ENCODE assay signal across 8 cellular contexts in the genomic region with DNA sequence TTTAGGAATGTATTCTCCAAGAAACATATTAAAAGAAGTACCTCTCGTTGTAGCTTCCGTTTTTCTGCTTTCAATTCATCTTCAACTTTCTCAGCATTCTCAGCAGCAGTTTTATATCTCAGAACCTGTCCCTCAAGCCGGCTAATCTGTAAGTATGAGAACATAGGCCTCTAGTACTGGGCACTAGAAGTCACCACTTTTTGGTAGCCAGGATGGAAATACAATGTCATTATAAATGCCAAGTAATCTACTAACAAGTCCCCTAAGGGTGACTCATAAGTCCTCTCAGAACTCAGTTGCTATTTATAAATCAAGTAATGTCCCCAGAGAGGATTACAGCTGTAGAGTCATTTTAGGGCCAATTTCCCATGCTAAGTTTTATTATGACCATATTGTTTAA.
DNase-seq lines count a peak whose midpoint lies in the region; ATAC-seq, FAIRE-seq and TF ChIP-seq lines count a peak whose summit lies in the region.

No MANE protein-coding gene starts in this region.

- intact Hi-C loops in activated T-helper 2 cell treated with anti-CD3 and anti-CD28 coated beads, Interferon-gamma antibody, Interleukin-2, Interleukin-4, amounts not matched to agents 10 μg/mL and 5 μg/mL and 100 μg/mL, durations not matched to agents 14 hours and 24 hours and 36 hours (cut with micrococcal nuclease), result loop anchor here (1.0 kb wide), 1 partner anchor 19 kb away; no protein-coding TSS in a partner anchor
- intact Hi-C loops in kidney (cut with DNase I), result no loop called here

- H3K4me2 ChIP-seq in A549, result no peak overlapping the region

- H3K36me3 ChIP-seq in muscle layer of duodenum (ENCODE audit: control insufficient read depth in 1 of 2, insufficient read depth in 2 of 2, low read length in 2 of 2) (peaks cover 47 to 64% of the 10 kb centered on the region in 2 donors), kidney (ENCODE audit: control insufficient read depth in 1 of 2, insufficient read depth in 2 of 2, low read length in 2 of 2) (peaks cover 37 to 55% of the 10 kb centered on the region in 2 donors)

- H3K4me3 Mint-ChIP-seq in activated T-helper 2 cell treated with anti-CD3 and anti-CD28 coated beads, Interferon-gamma antibody, Interleukin-2, Interleukin-4, amounts not matched to agents 10 μg/mL and 5 μg/mL and 100 μg/mL, durations not matched to agents 14 hours and 24 hours and 36 hours (ENCODE audit: low read depth), result no peak overlapping the region

- no peak for TF ChIP-seq POLR2A in A549 (IDR thresholded peaks at IDR 0.05; ENCODE audit: low read length)

- peak; percentile 7 to 21 for DNase-seq in A549 (ENCODE audit: low read depth in 1 of 2, low spot score in 1 of 2)
- no peak for DNase-seq in activated T-helper 2 cell treated with anti-CD3 and anti-CD28 coated beads, Interferon-gamma antibody, Interleukin-2, Interleukin-4, amounts not matched to agents 10 μg/mL and 5 μg/mL and 100 μg/mL, durations not matched to agents 14 hours and 24 hours and 36 hours (ENCODE audit: low spot score)
- no peak for DNase-seq in kidney
- no peak for DNase-seq in NCI-H748 treated with DMSO at 0.1 percent for 48 hours (lab: John Stamatoyannopoulos, UW)

- H3K27ac ChIP-seq in A549 (no peak overlapping the region), muscle layer of duodenum (ENCODE audit: low read length) (peak overlapping the region; percentile 25), kidney (ENCODE audit: low read depth in 2 of 2, low read length in 2 of 2) (no peak overlapping the region)

- CTCF ChIA-PET in A549 (lab: Yijun Ruan, JAX), result interaction anchor here (0.8 kb wide), 1 partner anchor 14 kb away, joined by 3 read pairs; no protein-coding TSS in a partner anchor

- no peak overlapping the region for H3K9ac ChIP-seq in kidney (ENCODE audit: low read length in 2 of 2)

- H3K4me1 ChIP-seq in A549 (peaks cover 16% of the 10 kb centered on the region), muscle layer of duodenum (ENCODE audit: control insufficient read depth in 1 of 2, insufficient read depth in 2 of 2, low read length in 2 of 2) (peaks cover 9 to 11% of the 10 kb centered on the region in 2 donors), kidney (ENCODE audit: control insufficient read depth in 1 of 2, insufficient read depth in 1 of 2, low read depth in 1 of 2, low read length in 2 of 2) (peaks cover 0 to 2% of the 10 kb centered on the region in 2 donors)

- no peak for TF ChIP-seq RAD21 in A549 (conservative IDR thresholded peaks at IDR 0.05 in 1 of 2, IDR thresholded peaks at IDR 0.05 in 1 of 2)

- no peak for TF ChIP-seq EP300 in A549 (IDR thresholded peaks at IDR 0.05)

- peaks cover 10% of the 10 kb centered on the region for H3K4me1 Mint-ChIP-seq in activated T-helper 2 cell treated with anti-CD3 and anti-CD28 coated beads, Interferon-gamma antibody, Interleukin-2, Interleukin-4, amounts not matched to agents 10 μg/mL and 5 μg/mL and 100 μg/mL, durations not matched to agents 14 hours and 24 hours and 36 hours (ENCODE audit: low read depth)

- TF ChIP-seq CTCF in A549 (IDR thresholded peaks at IDR 0.05) (no peak), kidney (IDR thresholded peaks at IDR 0.05; ENCODE audit: borderline replicate concordance, extremely low read depth, insufficient read depth) (no peak)

- no peak for ATAC-seq in A549
- peak; percentile 78 for ATAC-seq in GM18909 (IDR thresholded peaks at IDR 0.05; ENCODE audit: poor library complexity, unreplicated experiment)
- ATAC-seq in HG03159 (IDR thresholded peaks at IDR 0.05; ENCODE audit: unreplicated experiment), result peak; percentile 83
- ATAC-seq in HG03039 (IDR thresholded peaks at IDR 0.05; ENCODE audit: unreplicated experiment), result no peak

- no peak for FAIRE-seq in A549 (lab: Jason Lieb, UNC)
- FAIRE-seq in kidney (lab: Jason Lieb, UNC), result no peak

- POLR2A ChIA-PET in A549 (lab: Yijun Ruan, JAX), result no interaction called here

- H3K4me3 ChIP-seq in A549, result no peak overlapping the region
- H3K4me3 ChIP-seq in muscle layer of duodenum (ENCODE audit: low read depth in 1 of 2, low read length in 2 of 2), result no peak overlapping the region
- no peak overlapping the region for H3K4me3 ChIP-seq in kidney (ENCODE audit: low read length in 2 of 2)

- H3K27ac Mint-ChIP-seq in activated T-helper 2 cell treated with anti-CD3 and anti-CD28 coated beads, Interferon-gamma antibody, Interleukin-2, Interleukin-4, amounts not matched to agents 10 μg/mL and 5 μg/mL and 100 μg/mL, durations not matched to agents 14 hours and 24 hours and 36 hours, result peak overlapping the region; percentile 81

- 92% methylated on average over 3 of the region's 3 CpGs for WGBS in A549 (ENCODE audit: missing lambda C conversion rate)

- H3K9me3 Mint-ChIP-seq in activated T-helper 2 cell treated with anti-CD3 and anti-CD28 coated beads, Interferon-gamma antibody, Interleukin-2, Interleukin-4, amounts not matched to agents 10 μg/mL and 5 μg/mL and 100 μg/mL, durations not matched to agents 14 hours and 24 hours and 36 hours, result no peaks in the 10 kb centered on the region

- no peaks in the 10 kb centered on the region for H3K27me3 ChIP-seq in muscle layer of duodenum (ENCODE audit: low read depth, low read length)

- H3K9me3 ChIP-seq in A549, result no peaks in the 10 kb centered on the region
- H3K9me3 ChIP-seq in muscle layer of duodenum (ENCODE audit: control insufficient read depth in 1 of 2, low read length in 2 of 2), result no peaks in the 10 kb centered on the region
- H3K9me3 ChIP-seq in kidney (ENCODE audit: control insufficient read depth in 1 of 2, low read length in 2 of 2), result no peaks in the 10 kb centered on the region

- no peaks in the 10 kb centered on the region for H3K27me3 Mint-ChIP-seq in activated T-helper 2 cell treated with anti-CD3 and anti-CD28 coated beads, Interferon-gamma antibody, Interleukin-2, Interleukin-4, amounts not matched to agents 10 μg/mL and 5 μg/mL and 100 μg/mL, durations not matched to agents 14 hours and 24 hours and 36 hours (ENCODE audit: low read depth)

- peaks cover 66% of the 10 kb centered on the region for H3K36me3 Mint-ChIP-seq in activated T-helper 2 cell treated with anti-CD3 and anti-CD28 coated beads, Interferon-gamma antibody, Interleukin-2, Interleukin-4, amounts not matched to agents 10 μg/mL and 5 μg/mL and 100 μg/mL, durations not matched to agents 14 hours and 24 hours and 36 hours (ENCODE audit: low read depth)

TF ChIP-seq in A549, 52 proteins besides CTCF, POLR2A, EP300 and RAD21:
- TF ChIP-seq TP53 (CRISPR knock-in tag; IDR thresholded peaks at IDR 0.05) (no peak), MYC (IDR thresholded peaks at IDR 0.05; ENCODE audit: borderline replicate concordance, low read length) (no peak), TFCP2L1 (CRISPR knock-in tag; IDR thresholded peaks at IDR 0.05) (0 out of 2 replicates have a peak, but pooled peaks have one; percentile 27), RARB (CRISPR knock-in tag; IDR thresholded peaks at IDR 0.05) (no peak), FOSL2 (IDR thresholded peaks at IDR 0.05) (no peak), FOSL2 (CRISPR knock-in tag; IDR thresholded peaks at IDR 0.05) (peak; percentile 66)
- TF ChIP-seq, protein P1, sequence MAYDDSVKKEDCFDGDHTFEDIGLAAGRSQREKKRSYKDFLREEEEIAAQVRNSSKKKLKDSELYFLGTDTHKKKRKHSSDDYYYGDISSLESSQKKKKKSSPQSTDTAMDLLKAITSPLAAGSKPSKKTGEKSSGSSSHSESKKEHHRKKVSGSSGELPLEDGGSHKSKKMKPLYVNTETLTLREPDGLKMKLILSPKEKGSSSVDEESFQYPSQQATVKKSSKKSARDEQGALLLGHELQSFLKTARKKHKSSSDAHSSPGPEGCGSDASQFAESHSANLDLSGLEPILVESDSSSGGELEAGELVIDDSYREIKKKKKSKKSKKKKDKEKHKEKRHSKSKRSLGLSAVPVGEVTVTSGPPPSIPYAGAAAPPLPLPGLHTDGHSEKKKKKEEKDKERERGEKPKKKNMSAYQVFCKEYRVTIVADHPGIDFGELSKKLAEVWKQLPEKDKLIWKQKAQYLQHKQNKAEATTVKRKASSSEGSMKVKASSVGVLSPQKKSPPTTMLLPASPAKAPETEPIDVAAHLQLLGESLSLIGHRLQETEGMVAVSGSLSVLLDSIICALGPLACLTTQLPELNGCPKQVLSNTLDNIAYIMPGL (CRISPR knock-in tag; IDR thresholded peaks at IDR 0.05; ENCODE audit: borderline replicate concordance), result no peak

Comparison
In these comparisons a context has a peak if more than half of its experiments do, and no peak if none do; other contexts are left out.
1. ATAC-seq: peak in GM18909 (single experiment) and HG03159 (single experiment); none in A549 (0 of 2) and HG03039 (single experiment).
2. DNase-seq: peak in A549 (2 of 2); none in activated T-helper 2 cell treated with anti-CD3 and anti-CD28 coated beads, Interferon-gamma antibody, Interleukin-2, Interleukin-4, amounts not matched to agents 10 μg/mL and 5 μg/mL and 100 μg/mL, durations not matched to agents 14 hours and 24 hours and 36 hours (single experiment), kidney (single experiment) and NCI-H748 treated with DMSO at 0.1 percent for 48 hours (single experiment).